14 cellular contexts compared by ENCODE assay signal in genomic region chr21:46152939-46153258, GRCh38. TPM values are rescaled to one million over a fixed set of nuclear protein-coding genes. Genes with fewer than 3 reads are reported as not detected.
DNase-seq lines count a peak whose midpoint lies in the region; ATAC-seq, FAIRE-seq and TF ChIP-seq lines count a peak whose summit lies in the region.
"Had no signal": no experiment of that assay in that cellular context is flagged by ENCODE, and none has a peak within 500 bp of the region (broad histone marks: within the 10 kb centered on the region; RNA-seq: fewer than 3 reads in every experiment).

No MANE protein-coding gene starts in this region.

- POLR2A ChIA-PET in activated CD8-positive, alpha-beta T cell treated with anti-CD3 and anti-CD28 coated beads for 36 hours (lab: Charles Lee), result interaction anchor here (0.9 to 1.1 kb wide), 2 partner anchors 19 to 177 kb away, joined by 3 read pairs; no protein-coding TSS in a partner anchor
- POLR2A ChIA-PET in activated CD8-positive, alpha-beta T cell treated with anti-CD3 and anti-CD28 coated beads, Interleukin-2, amount 10 ng/mL, durations not matched to agents 7 days and 5 days (lab: Charles Lee), result interaction anchor here (0.8 kb wide), 1 partner anchor 9 kb away, joined by 3 read pairs; no protein-coding TSS in a partner anchor
- POLR2A ChIA-PET in endothelial cell of umbilical vein (lab: Charles Lee), result no interaction called here

- no peak overlapping the region for H3K4me3 ChIP-seq in endothelial cell of umbilical vein (replicated peaks in 1 of 3; ENCODE audit: insufficient read depth in 1 of 3, low read depth in 1 of 3, low read length in 3 of 3)
- peak overlapping the region; percentile 43 to 66 for H3K4me3 ChIP-seq in stomach smooth muscle (ENCODE audit: low read length in 2 of 2)

- no peak overlapping the region for H3K4me3 Mint-ChIP-seq in activated CD8-positive, alpha-beta T cell treated with anti-CD3 and anti-CD28 coated beads for 36 hours
- H3K4me3 Mint-ChIP-seq in activated CD8-positive, alpha-beta T cell treated with anti-CD3 and anti-CD28 coated beads, Interleukin-2, amount 10 ng/mL, durations not matched to agents 7 days and 5 days, result no peak overlapping the region
- H3K4me3 Mint-ChIP-seq: activated B cell treated with CpG ODN at 0.5 μM for 24 hours had no signal

- H3K27ac ChIP-seq in endothelial cell of umbilical vein (ENCODE audit: insufficient read depth, low read depth, low read length) (no peak overlapping the region), stomach smooth muscle (ENCODE audit: low read length) (no peak overlapping the region)

- H3K4me1 Mint-ChIP-seq in activated CD8-positive, alpha-beta T cell treated with anti-CD3 and anti-CD28 coated beads for 36 hours (ENCODE audit: low read depth), result no peaks in the 10 kb centered on the region
- no peaks in the 10 kb centered on the region for H3K4me1 Mint-ChIP-seq in activated CD8-positive, alpha-beta T cell treated with anti-CD3 and anti-CD28 coated beads, Interleukin-2, amount 10 ng/mL, durations not matched to agents 7 days and 5 days (ENCODE audit: low read depth)

- intact Hi-C loops in activated CD8-positive, alpha-beta T cell treated with anti-CD3 and anti-CD28 coated beads for 36 hours (cut with micrococcal nuclease), result no loop called here
- intact Hi-C loops in endothelial cell of umbilical vein (cut with micrococcal nuclease), result loop anchor here (5.0 kb wide), 1 partner anchor 34 kb away; no protein-coding TSS in a partner anchor

- H3K9me3 ChIP-seq in endothelial cell of umbilical vein (replicated peaks; ENCODE audit: control insufficient read depth, insufficient read depth, low read length) (no peaks in the 10 kb centered on the region), stomach smooth muscle (ENCODE audit: control insufficient read depth in 2 of 2, low read length in 2 of 2) (no peaks in the 10 kb centered on the region)

- dilution Hi-C loops in endothelial cell of umbilical vein (cut with MboI; ENCODE audit: extremely low pct_ligation_motif_present, low sequenced_read_pairs), result no loop called here

- no peak for DNase-seq in activated CD8-positive, alpha-beta T cell treated with anti-CD3 and anti-CD28 coated beads for 36 hours
- DNase-seq in activated CD8-positive, alpha-beta T cell treated with anti-CD3 and anti-CD28 coated beads, Interleukin-2, amount 10 ng/mL, durations not matched to agents 7 days and 5 days, result no peak
- DNase-seq in endothelial cell of umbilical vein (ENCODE audit: low read depth, low spot score) (no peak), mesenteric fat pad (ENCODE audit: low spot score) (peak; percentile 80), GOT3 (lab: John Stamatoyannopoulos, UW) (no peak), NCI-H2029 (lab: John Stamatoyannopoulos, UW) (no peak), frontal cortex (ENCODE audit: low spot score in 2 of 2) (no peak)
- DNase-seq: activated gamma-delta T cell; DMS79; effector memory CD4-positive, alpha-beta T cell; occipital lobe had no signal

- H3K9me1 ChIP-seq in endothelial cell of umbilical vein (replicated peaks; ENCODE audit: control insufficient read depth, extremely low read depth, insufficient read depth, low read length), result no peaks in the 10 kb centered on the region

- H3K4me1 ChIP-seq in endothelial cell of umbilical vein (ENCODE audit: control insufficient read depth, extremely low read depth, insufficient read depth, low read length) (no peaks in the 10 kb centered on the region), stomach smooth muscle (ENCODE audit: control insufficient read depth, insufficient read depth, low read length) (peaks cover 9% of the 10 kb centered on the region)

- H3K36me3 Mint-ChIP-seq in activated CD8-positive, alpha-beta T cell treated with anti-CD3 and anti-CD28 coated beads for 36 hours (ENCODE audit: low read depth), result no peaks in the 10 kb centered on the region
- no peaks in the 10 kb centered on the region for H3K36me3 Mint-ChIP-seq in activated CD8-positive, alpha-beta T cell treated with anti-CD3 and anti-CD28 coated beads, Interleukin-2, amount 10 ng/mL, durations not matched to agents 7 days and 5 days (ENCODE audit: low read depth)

- H3K36me3 ChIP-seq in endothelial cell of umbilical vein (ENCODE audit: control insufficient read depth in 2 of 2, extremely low read depth in 1 of 2, insufficient read depth in 2 of 2, low read length in 2 of 2), result no peaks in the 10 kb centered on the region
- no peaks in the 10 kb centered on the region for H3K36me3 ChIP-seq in stomach smooth muscle (ENCODE audit: control insufficient read depth in 2 of 2, insufficient read depth in 2 of 2, low read length in 2 of 2)

- no peaks in the 10 kb centered on the region for H3K9me3 Mint-ChIP-seq in activated CD8-positive, alpha-beta T cell treated with anti-CD3 and anti-CD28 coated beads for 36 hours
- no peaks in the 10 kb centered on the region for H3K9me3 Mint-ChIP-seq in activated CD8-positive, alpha-beta T cell treated with anti-CD3 and anti-CD28 coated beads, Interleukin-2, amount 10 ng/mL, durations not matched to agents 7 days and 5 days (ENCODE audit: insufficient read depth)
- H3K9me3 Mint-ChIP-seq: activated B cell treated with CpG ODN at 0.5 μM for 24 hours had no signal

- no peak for TF ChIP-seq POLR2A in endothelial cell of umbilical vein (IDR thresholded peaks at IDR 0.05; ENCODE audit: low read depth, low read length)

- no peak overlapping the region for H3K4me2 ChIP-seq in endothelial cell of umbilical vein (ENCODE audit: insufficient read depth, low read length)

- no TSS peak for BruUV-seq in endothelial cell of umbilical vein (replicated peaks; lab: Mats Ljungman, UMichigan)

- no peak overlapping the region for H3K27ac Mint-ChIP-seq in activated CD8-positive, alpha-beta T cell treated with anti-CD3 and anti-CD28 coated beads for 36 hours
- no peak overlapping the region for H3K27ac Mint-ChIP-seq in activated CD8-positive, alpha-beta T cell treated with anti-CD3 and anti-CD28 coated beads, Interleukin-2, amount 10 ng/mL, durations not matched to agents 7 days and 5 days
- H3K27ac Mint-ChIP-seq: activated B cell treated with CpG ODN at 0.5 μM for 24 hours had no signal

- peak; percentile 14 for ATAC-seq in activated CD8-positive, alpha-beta T cell treated with anti-CD3 and anti-CD28 coated beads for 36 hours
- no peak for ATAC-seq in activated CD8-positive, alpha-beta T cell treated with anti-CD3 and anti-CD28 coated beads, Interleukin-2, amount 10 ng/mL, durations not matched to agents 7 days and 5 days

- no peaks in the 10 kb centered on the region for H3K27me3 ChIP-seq in endothelial cell of umbilical vein (ENCODE audit: control insufficient read depth in 2 of 2, insufficient read depth in 2 of 2, low read length in 2 of 2)
- no peaks in the 10 kb centered on the region for H3K27me3 ChIP-seq in stomach smooth muscle (ENCODE audit: control insufficient read depth in 1 of 2, insufficient read depth in 2 of 2, low read length in 2 of 2)

- TF ChIP-seq CTCF in activated CD8-positive, alpha-beta T cell treated with anti-CD3 and anti-CD28 coated beads for 36 hours (IDR thresholded peaks at IDR 0.05), result no peak
- TF ChIP-seq CTCF in endothelial cell of umbilical vein (IDR thresholded peaks at IDR 0.05; ENCODE audit: extremely low read depth in 1 of 2, insufficient read depth in 1 of 2, low read depth in 1 of 2, low read length in 2 of 2), result no peak

- no peaks in the 10 kb centered on the region for H3K27me3 Mint-ChIP-seq in activated CD8-positive, alpha-beta T cell treated with anti-CD3 and anti-CD28 coated beads for 36 hours
- no peaks in the 10 kb centered on the region for H3K27me3 Mint-ChIP-seq in activated CD8-positive, alpha-beta T cell treated with anti-CD3 and anti-CD28 coated beads, Interleukin-2, amount 10 ng/mL, durations not matched to agents 7 days and 5 days (ENCODE audit: low read depth)
- H3K27me3 Mint-ChIP-seq: activated B cell treated with CpG ODN at 0.5 μM for 24 hours had no signal

- H3K9ac ChIP-seq in endothelial cell of umbilical vein (replicated peaks; ENCODE audit: extremely low read depth, insufficient read depth, low read length) (no peak overlapping the region), stomach smooth muscle (ENCODE audit: low read length in 2 of 2) (no peak overlapping the region)

- H3K79me2 ChIP-seq in endothelial cell of umbilical vein (ENCODE audit: control insufficient read depth, insufficient read depth, low read length), result no peaks in the 10 kb centered on the region

- CTCF ChIA-PET in activated CD8-positive, alpha-beta T cell treated with anti-CD3 and anti-CD28 coated beads for 36 hours (lab: Charles Lee), result interaction anchor here (0.9 to 2.5 kb wide), 12 partner anchors 10 to 186 kb away, joined by 3 to 10 read pairs (median 4); partner anchors contain the start of genes MCM3AP and YBEY
- CTCF ChIA-PET in activated CD8-positive, alpha-beta T cell treated with anti-CD3 and anti-CD28 coated beads, Interleukin-2, amount 10 ng/mL, durations not matched to agents 7 days and 5 days (lab: Charles Lee), result interaction anchor here (0.7 to 2.1 kb wide), 8 partner anchors 8 to 348 kb away, joined by 3 to 13 read pairs (median 4); partner anchors contain the start of gene MCM3AP
- CTCF ChIA-PET in endothelial cell of umbilical vein (lab: Charles Lee), result interaction anchor here (0.6 to 4.0 kb wide), 19 partner anchors 9 to 259 kb away, joined by 3 to 39 read pairs (median 4); partner anchors contain the start of genes LSS, MCM3AP and YBEY

- FAIRE-seq in endothelial cell of umbilical vein (lab: Jason Lieb, UNC) (no peak), frontal cortex (lab: Jason Lieb, UNC) (no peak)

- peak overlapping the region; percentile 59 for H2AFZ ChIP-seq in endothelial cell of umbilical vein (ENCODE audit: low read depth, low read length)

- no peaks in the 10 kb centered on the region for H4K20me1 ChIP-seq in endothelial cell of umbilical vein (replicated peaks; ENCODE audit: control insufficient read depth, extremely low read depth, insufficient read depth, low read length)

RNA-seq across cellular contexts. Expression of gene FTCD, which starts 2.5 kb away (rescaled TPM):
- total RNA-seq in activated CD8-positive, alpha-beta T cell treated with anti-CD3 and anti-CD28 coated beads for 36 hours, result under 1 TPM; 0.52 to 0.85 TPM
- under 1 TPM; 0.37 to 0.50 TPM for total RNA-seq in activated CD8-positive, alpha-beta T cell treated with anti-CD3 and anti-CD28 coated beads, Interleukin-2, amount 10 ng/mL, durations not matched to agents 7 days and 5 days
- 1.2 and 1.5 TPM in 2 replicates for total RNA-seq in endothelial cell of umbilical vein
- polyA plus RNA-seq in endothelial cell of umbilical vein, result 0.06 TPM in 1 of 2 replicates, not detected in the other
- polyA plus RNA-seq in endothelial cell of umbilical vein (2011; cell fraction: cytosol; rRNA removed), result 0.04 TPM in 1 of 2 replicates, not detected in the other
- 0.28 and 0.37 TPM in 2 replicates for polyA plus RNA-seq in endothelial cell of umbilical vein (2011; cell fraction: nucleus; rRNA removed)
- 0.36 and 0.42 TPM in 2 replicates for polyA plus RNA-seq in endothelial cell of umbilical vein (2012)
- not detected in 2 replicates for polyA minus RNA-seq in endothelial cell of umbilical vein
- not detected for polyA minus RNA-seq in endothelial cell of umbilical vein (2011; cell fraction: cytosol; rRNA and poly(A)+ RNA removed)
- polyA minus RNA-seq in endothelial cell of umbilical vein (2011; cell fraction: nucleus; rRNA and poly(A)+ RNA removed), result not detected in 2 replicates
- total RNA-seq in mesenteric fat pad, result 0.32 TPM
- 0.41 TPM for total RNA-seq in frontal cortex
- total RNA-seq: occipital lobe had no signal

RNA-seq across cellular contexts. Expression of gene SPATC1L, which starts 31.4 kb away (rescaled TPM):
- 10 to 100 TPM; 23.2 to 24.2 TPM for total RNA-seq in activated CD8-positive, alpha-beta T cell treated with anti-CD3 and anti-CD28 coated beads for 36 hours
- 10 to 100 TPM; 14.4 to 17.5 TPM for total RNA-seq in activated CD8-positive, alpha-beta T cell treated with anti-CD3 and anti-CD28 coated beads, Interleukin-2, amount 10 ng/mL, durations not matched to agents 7 days and 5 days
- total RNA-seq in endothelial cell of umbilical vein (15.3 and 31.7 TPM in 2 replicates), mesenteric fat pad (5.9 TPM), frontal cortex (4.9 TPM)
- polyA plus RNA-seq in endothelial cell of umbilical vein, result 11.5 and 14.6 TPM in 2 replicates
- polyA plus RNA-seq in endothelial cell of umbilical vein (2011; cell fraction: cytosol; rRNA removed), result 10.2 and 16.5 TPM in 2 replicates
- polyA plus RNA-seq in endothelial cell of umbilical vein (2011; cell fraction: nucleus; rRNA removed), result 6.4 and 9.8 TPM in 2 replicates
- 18.3 and 18.4 TPM in 2 replicates for polyA plus RNA-seq in endothelial cell of umbilical vein (2012)
- 5.2 and 6.1 TPM in 2 replicates for polyA minus RNA-seq in endothelial cell of umbilical vein
- polyA minus RNA-seq in endothelial cell of umbilical vein (2011; cell fraction: cytosol; rRNA and poly(A)+ RNA removed), result 5.9 TPM
- 2.5 and 5.8 TPM in 2 replicates for polyA minus RNA-seq in endothelial cell of umbilical vein (2011; cell fraction: nucleus; rRNA and poly(A)+ RNA removed)

RNA-seq across cellular contexts. Expression of gene COL6A2, which starts 55.0 kb away (rescaled TPM):
- total RNA-seq in activated CD8-positive, alpha-beta T cell treated with anti-CD3 and anti-CD28 coated beads for 36 hours, result 10 to 100 TPM; 25.0 to 25.3 TPM
- 1 to 10 TPM; 6.0 to 7.2 TPM for total RNA-seq in activated CD8-positive, alpha-beta T cell treated with anti-CD3 and anti-CD28 coated beads, Interleukin-2, amount 10 ng/mL, durations not matched to agents 7 days and 5 days
- total RNA-seq in endothelial cell of umbilical vein (2.6 and 6.1 TPM in 2 replicates), mesenteric fat pad (735 TPM), frontal cortex (15.5 TPM)
- polyA plus RNA-seq in endothelial cell of umbilical vein, result 3.4 and 4.4 TPM in 2 replicates
- polyA plus RNA-seq in endothelial cell of umbilical vein (2011; cell fraction: cytosol; rRNA removed), result 1.5 and 2.0 TPM in 2 replicates
- polyA plus RNA-seq in endothelial cell of umbilical vein (2011; cell fraction: nucleus; rRNA removed), result 5.9 and 7.7 TPM in 2 replicates
- 0.82 and 5.0 TPM in 2 replicates for polyA plus RNA-seq in endothelial cell of umbilical vein (2012)
- 1.5 and 1.7 TPM in 2 replicates for polyA minus RNA-seq in endothelial cell of umbilical vein
- polyA minus RNA-seq in endothelial cell of umbilical vein (2011; cell fraction: cytosol; rRNA and poly(A)+ RNA removed), result not detected
- polyA minus RNA-seq in endothelial cell of umbilical vein (2011; cell fraction: nucleus; rRNA and poly(A)+ RNA removed), result 0.77 and 3.6 TPM in 2 replicates
- total RNA-seq: HT-29 had no signal

Comparison
In these comparisons a context has a peak if more than half of its experiments do, and no peak if none do; other contexts are left out.
1. H3K4me3 ChIP-seq: peak in stomach smooth muscle (2 of 2); none in endothelial cell of umbilical vein (0 of 3).
2. RNA of gene COL6A2, which starts 55.0 kb away (total RNA-seq): 735 TPM in mesenteric fat pad (single experiment); 25.0 to 25.3 TPM in activated CD8-positive, alpha-beta T cell treated with anti-CD3 and anti-CD28 coated beads for 36 hours, 15.5 TPM in frontal cortex (single experiment), 6.0 to 7.2 TPM in activated CD8-positive, alpha-beta T cell treated with anti-CD3 and anti-CD28 coated beads, Interleukin-2, amount 10 ng/mL, durations not matched to agents 7 days and 5 days and 2.6 to 6.1 TPM in endothelial cell of umbilical vein; every median in the first group is over 10 times any median in the second.